ENCODE assay signal across 7 cellular contexts in the genomic region with DNA sequence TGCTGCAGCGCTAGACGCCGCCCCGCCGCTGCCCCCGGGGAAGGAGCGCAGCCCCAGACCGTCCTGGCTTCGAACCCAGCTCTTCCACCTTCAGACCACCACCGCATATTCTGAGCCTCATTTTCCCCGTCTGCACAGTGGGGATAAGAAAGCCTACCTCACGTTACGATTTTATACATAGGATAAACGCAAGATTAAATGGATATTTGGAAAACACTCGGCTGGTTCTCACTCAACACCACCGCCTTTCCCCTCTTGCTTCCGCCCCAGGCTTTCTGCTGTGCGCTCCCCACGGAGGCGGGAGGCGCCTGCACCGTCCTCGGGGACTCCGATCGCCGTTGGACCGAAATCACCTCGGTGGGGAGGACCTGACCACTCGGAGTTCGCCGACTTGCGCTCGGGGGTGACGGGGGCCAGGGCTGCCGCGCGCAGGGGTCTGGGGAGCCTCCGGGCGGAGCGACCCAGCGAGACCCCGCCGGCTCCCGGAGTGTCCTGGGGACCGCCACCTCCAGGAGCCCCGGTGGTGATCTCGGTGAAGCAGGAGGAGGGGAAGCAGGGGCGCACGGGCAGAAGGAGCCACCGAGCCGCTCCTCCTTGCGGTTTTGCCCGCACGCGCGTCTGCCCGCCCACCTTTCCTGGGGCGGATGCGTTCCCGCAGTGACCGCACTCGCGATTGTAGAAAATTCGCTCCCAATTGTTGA. TPM values are rescaled to one million over a fixed set of nuclear protein-coding genes. Genes with fewer than 3 reads are reported as not detected.
DNase-seq lines count a peak whose midpoint lies in the region; ATAC-seq, FAIRE-seq and TF ChIP-seq lines count a peak whose summit lies in the region.

No MANE protein-coding gene starts in this region.

- no peak for FAIRE-seq in small intestine (lab: Jason Lieb, UNC)

- H3K27me3 ChIP-seq in adrenal gland (no peaks in the 10 kb centered on the region), iPS DF 6.9 (ENCODE audit: control insufficient read depth, insufficient read depth, low read length) (peaks cover 5% of the 10 kb centered on the region; the same call in 1 of the 2 replicates), small intestine (ENCODE audit: control insufficient read depth in 2 of 2, insufficient read depth in 2 of 2, low read length in 2 of 2) (no peaks in the 10 kb centered on the region)

- ATAC-seq in GM18519 (IDR thresholded peaks at IDR 0.05; ENCODE audit: low FRiP score, unreplicated experiment) (peak; percentile 4), HG02885 (IDR thresholded peaks at IDR 0.05; ENCODE audit: poor library complexity, unreplicated experiment) (peak; percentile 6)

- H3K9me3 ChIP-seq in SK-N-MC (ENCODE audit: low read depth, low read length): no peaks in the 10 kb centered on the region
- H3K9me3 ChIP-seq in adrenal gland (replicated peaks in 1 of 3): no peaks in the 10 kb centered on the region
- no peaks in the 10 kb centered on the region for H3K9me3 ChIP-seq in iPS DF 6.9 (ENCODE audit: control insufficient read depth, insufficient read depth, low read length)
- H3K9me3 ChIP-seq in small intestine (ENCODE audit: control insufficient read depth, low read depth): no peaks in the 10 kb centered on the region

- 0 to 1% (median 0%) methylated on average over 25 to 64 of the region's 64 CpGs for WGBS in adrenal gland, 4 donors
- WGBS in iPS DF 6.9 (ENCODE audit: insufficient coverage, insufficient read length): no CpG with 5 or more reads among the region's 64 CpGs
- 0 to 1% (median 1%) methylated on average over 58 to 64 of the region's 64 CpGs for WGBS in small intestine, 3 donors

- H3K36me3 ChIP-seq in SK-N-MC (ENCODE audit: insufficient read depth, low read length) (no peaks in the 10 kb centered on the region), adrenal gland (replicated peaks in 1 of 2) (no peaks in the 10 kb centered on the region), iPS DF 6.9 (ENCODE audit: control insufficient read depth, insufficient read depth, low read length) (no peaks in the 10 kb centered on the region), small intestine (ENCODE audit: control insufficient read depth in 2 of 2, insufficient read depth in 2 of 2, low read length in 2 of 2) (no peaks in the 10 kb centered on the region)

- DNase-seq in SK-N-MC (ENCODE audit: low read depth, low spot score) (no peak), adrenal gland (peak in 6 of 7 donors; percentile 39 to 61 (median 54)), iPS DF 6.9 (ENCODE audit: low read depth, low spot score) (no peak), small intestine (no peak), H4 (ENCODE audit: low spot score) (no peak)

- H3K9ac ChIP-seq in SK-N-MC (ENCODE audit: insufficient read length): peak overlapping the region; percentile 62

- H3K4me3 ChIP-seq in SK-N-MC (peak overlapping the region; percentile 79), adrenal gland (peak overlapping the region; percentile 0 to 86 (median 62)), iPS DF 6.9 (ENCODE audit: low read length) (peak overlapping the region; percentile 64; the same call in 1 of the 2 replicates), small intestine (ENCODE audit: low read depth in 1 of 2, low read length in 2 of 2) (peak overlapping the region; percentile 65 to 83)

- H3K27ac ChIP-seq in SK-N-MC (no peak overlapping the region), adrenal gland (peak overlapping the region in 4 of 5 donors; percentile 43 to 99 (median 92)), iPS DF 6.9 (ENCODE audit: low read length) (no peak overlapping the region), small intestine (ENCODE audit: low read depth in 1 of 2, low read length in 1 of 2) (peak overlapping the region; percentile 74 to 96)

- intact Hi-C loops in adrenal gland (cut with DNase I): no loop called here

- H3K4me1 ChIP-seq in adrenal gland (replicated peaks in 1 of 2) (peaks cover 9 to 19% of the 10 kb centered on the region in 2 donors), iPS DF 6.9 (ENCODE audit: control insufficient read depth, insufficient read depth, low read length) (no peaks in the 10 kb centered on the region), small intestine (ENCODE audit: control insufficient read depth in 2 of 2, insufficient read depth in 1 of 2, low read depth in 1 of 2, low read length in 1 of 2) (peaks cover 2 to 7% of the 10 kb centered on the region in 2 donors)

- no peak for TF ChIP-seq POLR2A in adrenal gland (IDR thresholded peaks at IDR 0.05)

- TF ChIP-seq CTCF in adrenal gland (IDR thresholded peaks at IDR 0.05): peak in 3 of 6 experiments; percentile 8 to 22 (median 10)

RNA-seq across cellular contexts. Expression of gene FBXL22, which starts 4.0 kb away (rescaled TPM):
- total RNA-seq in adrenal gland: under 1 TPM in 7 of 8 donors, not detected in 1; 0.42 to 0.93 (median 0.78) TPM
- polyA plus RNA-seq in adrenal gland: 1 to 10 TPM in 2 of 3 donors, under 1 TPM in 1; 0.37 to 5.9 (median 1.0) TPM
- polyA plus RNA-seq in small intestine: 1 to 10 TPM in 1 of 3 donors, not detected in 2; 2.1 TPM
- not detected in 2 replicates for total RNA-seq in H4 (2014; rRNA removed; shearing (Covaris generic))

Comparison
In these comparisons a context has a peak if more than half of its experiments do, and no peak if none do; other contexts are left out.
1. DNase-seq: peak in adrenal gland (6 of 7); none in SK-N-MC (single experiment), iPS DF 6.9 (single experiment), small intestine (single experiment) and H4 (single experiment).
2. H3K27ac ChIP-seq: peak in adrenal gland (4 of 5) and small intestine (2 of 2); none in SK-N-MC (single experiment) and iPS DF 6.9 (single experiment).
3. Peak in every context shown above with its lines, with median percentiles within 50 percentile points of each other: H3K4me3 ChIP-seq.